In genomic region chr1:228510101-228510850, GRCh38 we compare ENCODE assay signal across 16 cellular contexts. TPM values are rescaled to one million over a fixed set of nuclear protein-coding genes. Genes with fewer than 3 reads are reported as not detected.
DNase-seq lines count a peak whose midpoint lies in the region; ATAC-seq, FAIRE-seq and TF ChIP-seq lines count a peak whose summit lies in the region.
"Had no signal": no experiment of that assay in that cellular context is flagged by ENCODE, and none has a peak within 500 bp of the region (broad histone marks: within the 10 kb centered on the region; RNA-seq: fewer than 3 reads in every experiment).

No MANE protein-coding gene starts in this region.

- TF ChIP-seq POLR2A in erythroblast (IDR thresholded peaks at IDR 0.05; ENCODE audit: low read length): peak; percentile 25

- peak; percentile 10 for DNase-seq in DMS153 (lab: John Stamatoyannopoulos, UW)
- DNase-seq in DMS153 treated with DMSO at 0.1 percent for 48 hours (lab: John Stamatoyannopoulos, UW; ENCODE audit: unreplicated experiment): no peak
- peak; percentile 70 for DNase-seq in cardiac septum (ENCODE audit: low spot score)
- no peak for DNase-seq in left cardiac atrium
- DNase-seq in erythroblast (lab: John Stamatoyannopoulos, UW): peak; percentile 59 to 72
- DNase-seq in type B pancreatic cell (ENCODE audit: extremely low spot score, unreplicated experiment): peak; percentile 32
- DNase-seq in frontal cortex (ENCODE audit: low spot score in 2 of 2): no peak
- DNase-seq in GM13977 (ENCODE audit: low spot score): no peak
- DNase-seq: 8988T, GDM1, NCI-H1092 treated with DMSO at 0.1 percent for 48 hours, NCI-H1694, NCI-H2107, NCI-H510A, RPMI8226 had no signal

- intact Hi-C loops in cardiac septum (cut with DNase I) (no loop called here), left cardiac atrium (cut with DNase I) (no loop called here)

- FAIRE-seq in frontal cortex (lab: Jason Lieb, UNC): no peak

- H3K36me3 Mint-ChIP-seq in type B pancreatic cell: no peaks in the 10 kb centered on the region

- peaks cover 66% of the 10 kb centered on the region for H3K27me3 Mint-ChIP-seq in type B pancreatic cell

- ATAC-seq in left cardiac atrium: no peak
- ATAC-seq: HCT116 had no signal

- TF ChIP-seq CTCF in type B pancreatic cell (conservative IDR thresholded peaks at IDR 0.05) (no peak), GM13977 (IDR thresholded peaks at IDR 0.05; ENCODE audit: extremely low read depth, insufficient read depth, missing control alignments) (no peak)

- in situ Hi-C loops in GM13977 (cut with MboI; ENCODE audit: low pct_unique_long_range_greater_than_20kb, low sequenced_read_pairs, unreplicated experiment): no loop called here

- H3K4me3 Mint-ChIP-seq in type B pancreatic cell: no peak overlapping the region

- no peak overlapping the region for H3K27ac Mint-ChIP-seq in type B pancreatic cell

- H3K4me1 Mint-ChIP-seq in type B pancreatic cell (ENCODE audit: unreplicated experiment): no peaks in the 10 kb centered on the region

- H3K9me3 Mint-ChIP-seq in type B pancreatic cell: no peaks in the 10 kb centered on the region

RNA-seq across cellular contexts. Expression of gene RNF187, which starts 23.1 kb away (rescaled TPM):
- 83.2 TPM for total RNA-seq in cardiac septum
- total RNA-seq in left cardiac atrium: 10 to 100 TPM; 78.4 to 88.2 TPM
- total RNA-seq in type B pancreatic cell (ENCODE audit: low replicate concordance): 108 and 117 TPM in 2 replicates
- total RNA-seq in frontal cortex: 72.2 TPM

Comparison
In these comparisons a context has a peak if more than half of its experiments do, and no peak if none do; other contexts are left out.
1. DNase-seq: peak in DMS153 (single experiment), cardiac septum (single experiment), erythroblast (2 of 2) and type B pancreatic cell (single experiment); none in DMS153 treated with DMSO at 0.1 percent for 48 hours (single experiment), left cardiac atrium (single experiment), frontal cortex (0 of 2) and GM13977 (single experiment).